26 cellular contexts compared by ENCODE assay signal in the genomic region with DNA sequence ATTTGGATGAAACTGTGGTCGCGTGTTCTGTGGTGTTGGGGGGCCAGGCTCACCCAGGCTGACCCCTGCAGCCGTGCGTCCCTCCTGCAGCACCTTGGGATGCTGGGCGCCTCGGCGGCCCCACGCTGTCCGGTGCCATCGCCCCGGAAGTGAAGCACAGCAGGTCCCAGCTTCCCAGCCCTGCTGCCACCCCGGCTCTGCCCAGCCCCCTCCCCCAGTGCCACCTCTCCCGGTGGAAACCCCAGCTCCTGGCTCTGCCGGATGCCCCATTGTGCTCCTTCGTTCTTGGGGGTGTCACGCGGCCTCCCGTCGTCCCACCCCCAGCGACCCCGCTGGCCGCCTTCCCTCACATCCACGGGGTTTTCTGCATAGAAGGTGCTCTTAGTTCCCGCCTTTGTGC. TPM values are rescaled to one million over a fixed set of nuclear protein-coding genes. Genes with fewer than 3 reads are reported as not detected.
DNase-seq lines count a peak whose midpoint lies in the region; ATAC-seq, FAIRE-seq and TF ChIP-seq lines count a peak whose summit lies in the region.
"Had no signal": no experiment of that assay in that cellular context is flagged by ENCODE, and none has a peak within 500 bp of the region (broad histone marks: within the 10 kb centered on the region; RNA-seq: fewer than 3 reads in every experiment).

No MANE protein-coding gene starts in this region.

- H3K36me3 Mint-ChIP-seq in neural crest cell (ENCODE audit: low read depth) = peaks cover 5% of the 10 kb centered on the region
- H3K36me3 Mint-ChIP-seq in CD8-positive, alpha-beta memory T cell = peaks cover 0 to 20% (median 6%) of the 10 kb centered on the region in 3 donors
- H3K36me3 Mint-ChIP-seq in activated CD4-positive, alpha-beta T cell treated with anti-CD3 and anti-CD28 coated beads, Interleukin-2, amount 10 ng/mL, durations not matched to agents 24 days and 14 days (ENCODE audit: low read depth) = peaks cover 2% of the 10 kb centered on the region

- no peak overlapping the region for H3K14ac ChIP-seq in trophoblast cell (ENCODE audit: low read length)

- WGBS in GM12878 (ENCODE audit: insufficient coverage, insufficient replicate concordance, low lambda C conversion rate, missing lambda C conversion rate) = 94% methylated on average over 24 of the region's 24 CpGs
- WGBS in trophoblast cell (ENCODE audit: extremely low coverage, insufficient coverage, insufficient read length) = no CpG with 5 or more reads among the region's 24 CpGs

- H3K4me3 ChIP-seq in H7 (ENCODE audit: insufficient read depth, low read depth, low read length) (no peak overlapping the region), GM12878 (no peak overlapping the region), trophoblast cell (ENCODE audit: low read depth, low read length) (peak overlapping the region; percentile 21), lower lobe of right lung (no peak overlapping the region)
- H3K4me3 ChIP-seq in CD8-positive, alpha-beta memory T cell (ENCODE audit: low read length) = no peak overlapping the region
- H3K4me3 ChIP-seq: BLaER1 had no signal

- H3K4me1 ChIP-seq in GM12878 (ENCODE audit: control insufficient read depth, insufficient read depth, low read length) (no peaks in the 10 kb centered on the region), trophoblast cell (ENCODE audit: control insufficient read depth in 1 of 2, insufficient read depth in 2 of 2, low read length in 2 of 2) (peaks cover 0 to 3% of the 10 kb centered on the region in 2 experiments), lower lobe of right lung (no peaks in the 10 kb centered on the region)
- H3K4me1 ChIP-seq in CD8-positive, alpha-beta memory T cell (ENCODE audit: insufficient read depth, low read length) = no peaks in the 10 kb centered on the region
- H3K4me1 ChIP-seq: BE2C, BLaER1, Caco-2 had no signal

- H2BK120ac ChIP-seq in trophoblast cell (ENCODE audit: insufficient read depth, low read length, poor library complexity) = no peak overlapping the region

- no peak overlapping the region for H2AK5ac ChIP-seq in trophoblast cell (ENCODE audit: low read length)

- H3K9me3 ChIP-seq in GM12878 (replicated peaks; ENCODE audit: control insufficient read depth, insufficient read depth, low read length) (no peaks in the 10 kb centered on the region), trophoblast cell (ENCODE audit: insufficient read depth, low read depth, low read length) (peaks cover 14% of the 10 kb centered on the region), lower lobe of right lung (no peaks in the 10 kb centered on the region)
- no peaks in the 10 kb centered on the region for H3K9me3 ChIP-seq in CD8-positive, alpha-beta memory T cell (ENCODE audit: low read length)
- H3K9me3 ChIP-seq: BE2C, BLaER1, Caco-2 had no signal

- H2BK5ac ChIP-seq in trophoblast cell (ENCODE audit: low read depth, low read length, poor library complexity) = no peak overlapping the region

- H3K36me3 ChIP-seq in H7 (replicated peaks; ENCODE audit: control insufficient read depth, insufficient read depth, low read length) (no peaks in the 10 kb centered on the region), GM12878 (ENCODE audit: control insufficient read depth in 2 of 2, insufficient read depth in 2 of 2, low read length in 1 of 2) (no peaks in the 10 kb centered on the region), trophoblast cell (ENCODE audit: control insufficient read depth in 1 of 2, insufficient read depth in 2 of 2, low read length in 2 of 2) (peaks cover 8 to 9% of the 10 kb centered on the region in 2 experiments), lower lobe of right lung (no peaks in the 10 kb centered on the region)
- H3K36me3 ChIP-seq in CD8-positive, alpha-beta memory T cell (ENCODE audit: insufficient read depth, low read length) = peaks cover 4% of the 10 kb centered on the region
- H3K36me3 ChIP-seq: BE2C had no signal

- no peak for FAIRE-seq in GM12878 (lab: Jason Lieb, UNC)
- FAIRE-seq: A204.1, D721Med, G401.6, GM12892, GM18507 had no signal

- H3K4me3 Mint-ChIP-seq in neural crest cell = peak overlapping the region; percentile 62
- no peak overlapping the region for H3K4me3 Mint-ChIP-seq in CD8-positive, alpha-beta memory T cell
- H3K4me3 Mint-ChIP-seq in activated CD4-positive, alpha-beta T cell treated with anti-CD3 and anti-CD28 coated beads, Interleukin-2, amount 10 ng/mL, durations not matched to agents 24 days and 14 days = no peak overlapping the region
- H3K4me3 Mint-ChIP-seq: CD14-positive monocyte; CD4-positive, alpha-beta memory T cell; CD4-positive, CD25-positive, alpha-beta regulatory T cell had no signal

- no peak for TF ChIP-seq EP300 in GM12878 (IDR thresholded peaks at IDR 0.05; ENCODE audit: borderline replicate concordance in 1 of 2, control insufficient read depth in 1 of 2, low read depth in 2 of 2, low read length in 2 of 2)

- H4K91ac ChIP-seq in trophoblast cell (ENCODE audit: low read depth, low read length) = no peak overlapping the region

- CTCF ChIA-PET in GM12878 (lab: Yijun Ruan, JAX) = no interaction called here
- CTCF ChIA-PET in CD8-positive, alpha-beta memory T cell (lab: Charles Lee) = no interaction called here

- H3K27me3 Mint-ChIP-seq in neural crest cell (ENCODE audit: low read depth) = peaks cover 58% of the 10 kb centered on the region
- no peaks in the 10 kb centered on the region for H3K27me3 Mint-ChIP-seq in CD8-positive, alpha-beta memory T cell
- H3K27me3 Mint-ChIP-seq in activated CD4-positive, alpha-beta T cell treated with anti-CD3 and anti-CD28 coated beads, Interleukin-2, amount 10 ng/mL, durations not matched to agents 24 days and 14 days = no peaks in the 10 kb centered on the region
- H3K27me3 Mint-ChIP-seq: CD4-positive, alpha-beta memory T cell; CD4-positive, CD25-positive, alpha-beta regulatory T cell had no signal

- in situ Hi-C loops in GM12878 (cut with MboI) = no loop called here

- intact Hi-C loops in GM12878 (cut with micrococcal nuclease; ENCODE audit: unreplicated experiment) = no loop called here
- intact Hi-C loops in activated CD4-positive, alpha-beta T cell treated with anti-CD3 and anti-CD28 coated beads, Interleukin-2, amount 10 ng/mL, durations not matched to agents 24 days and 14 days (cut with micrococcal nuclease) = no loop called here
- intact Hi-C loops in lower lobe of right lung (cut with DNase I) = no loop called here

- H3K9ac ChIP-seq in GM12878 (ENCODE audit: control insufficient read depth, insufficient read depth, low read length) (no peak overlapping the region), trophoblast cell (ENCODE audit: low read length) (no peak overlapping the region)
- H3K9ac ChIP-seq: BLaER1 had no signal

- RAD21 ChIA-PET in GM12878 (lab: Charles Lee; ENCODE audit: unreplicated experiment) = no interaction called here

- no TSS peak for BruUV-seq in GM12878 (replicated peaks; lab: Mats Ljungman, UMichigan)

- POLR2A ChIA-PET in GM12878 (lab: Charles Lee) = no interaction called here
- POLR2A ChIA-PET in CD8-positive, alpha-beta memory T cell (lab: Charles Lee) = no interaction called here

- no peak overlapping the region for H3K23ac ChIP-seq in trophoblast cell (ENCODE audit: low read length)

- no peak for TF ChIP-seq CTCF in GM12878 (IDR thresholded peaks at IDR 0.05 in 2 of 3, conservative IDR thresholded peaks at IDR 0.05 in 1 of 3; ENCODE audit: control insufficient read depth in 2 of 3, extremely low read depth in 1 of 3, insufficient read depth in 1 of 3, low read depth in 3 of 3, low read length in 3 of 3)
- no peak for TF ChIP-seq CTCF in neural crest cell (conservative IDR thresholded peaks at IDR 0.05)
- TF ChIP-seq CTCF in lower lobe of right lung (IDR thresholded peaks at IDR 0.05) = no peak

- peak; percentile 7; the same call in 1 of the 2 replicates for TF ChIP-seq POLR2A in GM12878 (IDR thresholded peaks at IDR 0.05; ENCODE audit: low read depth, low read length)

- H3K79me1 ChIP-seq in trophoblast cell (ENCODE audit: low read length) = no peaks in the 10 kb centered on the region

- no peak overlapping the region for H3K4ac ChIP-seq in trophoblast cell (ENCODE audit: low read depth, low read length)

- TF ChIP-seq RAD21 in GM12878 (IDR thresholded peaks at IDR 0.05; ENCODE audit: insufficient read depth, low read depth, low read length) = no peak

- H2BK12ac ChIP-seq in trophoblast cell (ENCODE audit: low read length) = no peak overlapping the region

- no peak overlapping the region for H4K12ac ChIP-seq in trophoblast cell (ENCODE audit: low read depth, low read length)

- H3K4me2 ChIP-seq in GM12878 (ENCODE audit: control insufficient read depth, insufficient read depth) = no peak overlapping the region
- H3K4me2 ChIP-seq in trophoblast cell (ENCODE audit: low read length) = no peak overlapping the region
- H3K4me2 ChIP-seq: BLaER1 had no signal

- H3K9me3 Mint-ChIP-seq in neural crest cell = no peaks in the 10 kb centered on the region
- no peaks in the 10 kb centered on the region for H3K9me3 Mint-ChIP-seq in CD8-positive, alpha-beta memory T cell
- no peaks in the 10 kb centered on the region for H3K9me3 Mint-ChIP-seq in activated CD4-positive, alpha-beta T cell treated with anti-CD3 and anti-CD28 coated beads, Interleukin-2, amount 10 ng/mL, durations not matched to agents 24 days and 14 days
- H3K9me3 Mint-ChIP-seq: CD4-positive, alpha-beta memory T cell had no signal

- peak; percentile 70 for DNase-seq in H7
- no peak for DNase-seq in GM12878 (ENCODE audit: low read depth, low spot score)
- no peak for DNase-seq in neural crest cell (ENCODE audit: low read depth, low spot score)
- no peak for DNase-seq in trophoblast cell
- no peak for DNase-seq in CD8-positive, alpha-beta memory T cell
- no peak for DNase-seq in activated CD4-positive, alpha-beta T cell treated with anti-CD3 and anti-CD28 coated beads, Interleukin-2, amount 10 ng/mL, durations not matched to agents 24 days and 14 days
- DNase-seq in lower lobe of right lung = no peak
- DNase-seq: 8988T; ACHN; BE2C; C1 segment of cervical spinal cord; Caco-2; Calu3; CD4-positive, alpha-beta memory T cell; CD4-positive, CD25-positive, alpha-beta regulatory T cell; DMS79 treated with DMSO at 0.1 percent for 48 hours; GF-D8 had no signal

- H3K27me3 ChIP-seq in H7 (ENCODE audit: control insufficient read depth, insufficient read depth, low read length) = peaks cover 69% of the 10 kb centered on the region
- no peaks in the 10 kb centered on the region for H3K27me3 ChIP-seq in GM12878 (replicated peaks in 1 of 2; ENCODE audit: control insufficient read depth in 2 of 2, insufficient read depth in 2 of 2, low read length in 1 of 2)
- H3K27me3 ChIP-seq in trophoblast cell (ENCODE audit: insufficient read depth, low read length) = peaks cover 33% of the 10 kb centered on the region
- H3K27me3 ChIP-seq in CD8-positive, alpha-beta memory T cell (ENCODE audit: insufficient read depth, low read length, poor library complexity, severe bottlenecking) = no peaks in the 10 kb centered on the region
- H3K27me3 ChIP-seq in lower lobe of right lung (ENCODE audit: low read depth) = no peaks in the 10 kb centered on the region
- H3K27me3 ChIP-seq: BE2C, BLaER1 had no signal

- H3K79me2 ChIP-seq in GM12878 (ENCODE audit: control insufficient read depth, insufficient read depth, low read length) (no peaks in the 10 kb centered on the region), trophoblast cell (ENCODE audit: control insufficient read depth, insufficient read depth, low read length, poor library complexity) (no peaks in the 10 kb centered on the region)

- no peak overlapping the region for H3K27ac Mint-ChIP-seq in neural crest cell (ENCODE audit: unreplicated experiment)
- no peak overlapping the region for H3K27ac Mint-ChIP-seq in CD8-positive, alpha-beta memory T cell
- no peak overlapping the region for H3K27ac Mint-ChIP-seq in activated CD4-positive, alpha-beta T cell treated with anti-CD3 and anti-CD28 coated beads, Interleukin-2, amount 10 ng/mL, durations not matched to agents 24 days and 14 days
- H3K27ac Mint-ChIP-seq: CD14-positive monocyte; CD4-positive, CD25-positive, alpha-beta regulatory T cell had no signal

- ATAC-seq in GM12878 = no peak
- ATAC-seq in lower lobe of right lung = no peak

- H2AFZ ChIP-seq in GM12878 (ENCODE audit: control insufficient read depth, low read depth, low read length) (no peak overlapping the region), trophoblast cell (ENCODE audit: insufficient read depth, low read length, poor library complexity) (no peak overlapping the region)

- H4K20me1 ChIP-seq in GM12878 (ENCODE audit: control insufficient read depth, insufficient read depth) = no peaks in the 10 kb centered on the region

- peaks cover 10% of the 10 kb centered on the region for H3K4me1 Mint-ChIP-seq in neural crest cell
- H3K4me1 Mint-ChIP-seq in CD8-positive, alpha-beta memory T cell = no peaks in the 10 kb centered on the region
- no peaks in the 10 kb centered on the region for H3K4me1 Mint-ChIP-seq in activated CD4-positive, alpha-beta T cell treated with anti-CD3 and anti-CD28 coated beads, Interleukin-2, amount 10 ng/mL, durations not matched to agents 24 days and 14 days
- H3K4me1 Mint-ChIP-seq: CD14-positive monocyte; CD4-positive, alpha-beta memory T cell; CD4-positive, CD25-positive, alpha-beta regulatory T cell had no signal

- no peak overlapping the region for H4K8ac ChIP-seq in trophoblast cell (ENCODE audit: low read depth, low read length)

- no peak overlapping the region for H3K27ac ChIP-seq in GM12878 (ENCODE audit: control insufficient read depth, insufficient read depth)
- H3K27ac ChIP-seq in trophoblast cell (ENCODE audit: low read depth, low read length) = no peak overlapping the region
- no peak overlapping the region for H3K27ac ChIP-seq in CD8-positive, alpha-beta memory T cell (ENCODE audit: low read depth, low read length)
- no peak overlapping the region for H3K27ac ChIP-seq in lower lobe of right lung
- H3K27ac ChIP-seq: BLaER1 had no signal

- SMC1A ChIA-PET in GM12878 (lab: Charles Lee; ENCODE audit: uncharacterized antibody, unreplicated experiment) = no interaction called here

- no peak overlapping the region for H3K18ac ChIP-seq in trophoblast cell (ENCODE audit: low read length)

RNA-seq across cellular contexts. Expression of a gene that starts 25.2 kb away (rescaled TPM):
- total RNA-seq in H7 (2014; rRNA removed; shearing (Covaris generic)) = not detected in 2 replicates
- total RNA-seq in GM12878 (2013; cell fraction: nucleolus; rRNA removed) = not detected in 2 replicates
- total RNA-seq in GM12878 (2014; rRNA removed) (not detected in 2 replicates), GM12878 (2014; rRNA removed; fragmentation: Illumina TruSeq; extraction: Trizol) (not detected in 2 replicates), GM12878 (2021) (not detected in 2 replicates), neural crest cell (0.93 and 1.7 TPM in 2 replicates), lower lobe of right lung (2.3 TPM)
- polyA plus RNA-seq in GM12878 (2011; ENCODE audit: low read depth) = not detected
- polyA plus RNA-seq in GM12878 (2011; rRNA removed) (not detected in 2 replicates), GM12878 (2014; fragmentation: Illumina TruSeq; extraction: Trizol) (not detected in 2 replicates), GM12878 (2014; fragmentation: Nextera tagmentation; extraction: Ambion mirVana) (not detected), GM12878 (2014; rRNA removed) (not detected in 2 replicates), GM12878 (2016; fragmentation: Nextera tagmentation; extraction: Ambion mirVana) (not detected)
- polyA plus RNA-seq in GM12878 (2011; cell fraction: cytosol; rRNA removed) = not detected in 2 replicates
- 0.27 TPM in 1 of 2 replicates, not detected in the other for polyA plus RNA-seq in GM12878 (2011; cell fraction: nucleus; rRNA removed)
- not detected in 2 replicates for polyA plus RNA-seq in GM12878 (2012)
- not detected in 2 replicates for polyA minus RNA-seq in GM12878 (2011; rRNA and poly(A)+ RNA removed)
- not detected in 2 replicates for polyA minus RNA-seq in GM12878 (2011; cell fraction: cytosol; rRNA and poly(A)+ RNA removed)
- polyA minus RNA-seq in GM12878 (2011; cell fraction: nucleus; rRNA and poly(A)+ RNA removed) = not detected in 2 replicates
- not detected in 2 replicates for polyA plus RNA-seq in trophoblast cell (2013)
- not detected for total RNA-seq in CD8-positive, alpha-beta memory T cell
- not detected for polyA plus RNA-seq in CD8-positive, alpha-beta memory T cell
- not detected in 2 replicates for total RNA-seq in activated CD4-positive, alpha-beta T cell treated with anti-CD3 and anti-CD28 coated beads, Interleukin-2, amount 10 ng/mL, durations not matched to agents 24 days and 14 days
- total RNA-seq: A673; Caco-2; Calu3; CD4-positive, alpha-beta memory T cell; CD4-positive, CD25-positive, alpha-beta regulatory T cell had no signal
- polyA plus RNA-seq: CD14-positive monocyte; CD4-positive, alpha-beta memory T cell; CD4-positive, CD25-positive, alpha-beta regulatory T cell had no signal

RNA-seq across cellular contexts. Expression of a gene that starts 33.4 kb away (rescaled TPM):
- 0.15 and 0.28 TPM in 2 replicates for total RNA-seq in H7 (2014; rRNA removed; shearing (Covaris generic))
- not detected in 2 replicates for total RNA-seq in GM12878 (2013; cell fraction: nucleolus; rRNA removed)
- total RNA-seq in GM12878 (2014; rRNA removed) (not detected in 2 replicates), GM12878 (2014; rRNA removed; fragmentation: Illumina TruSeq; extraction: Trizol) (not detected in 2 replicates), GM12878 (2021) (not detected in 2 replicates), neural crest cell (not detected in 2 replicates), lower lobe of right lung (0.56 TPM)
- polyA plus RNA-seq in GM12878 (2011; ENCODE audit: low read depth) = not detected
- polyA plus RNA-seq in GM12878 (2011; rRNA removed) (not detected in 2 replicates), GM12878 (2014; fragmentation: Illumina TruSeq; extraction: Trizol) (not detected in 2 replicates), GM12878 (2014; fragmentation: Nextera tagmentation; extraction: Ambion mirVana) (not detected), GM12878 (2014; rRNA removed) (not detected in 2 replicates), GM12878 (2016; fragmentation: Nextera tagmentation; extraction: Ambion mirVana) (not detected)
- polyA plus RNA-seq in GM12878 (2011; cell fraction: cytosol; rRNA removed) = not detected in 2 replicates
- not detected in 2 replicates for polyA plus RNA-seq in GM12878 (2011; cell fraction: nucleus; rRNA removed)
- not detected in 2 replicates for polyA plus RNA-seq in GM12878 (2012)
- not detected in 2 replicates for polyA minus RNA-seq in GM12878 (2011; rRNA and poly(A)+ RNA removed)
- polyA minus RNA-seq in GM12878 (2011; cell fraction: cytosol; rRNA and poly(A)+ RNA removed) = not detected in 2 replicates
- polyA minus RNA-seq in GM12878 (2011; cell fraction: nucleus; rRNA and poly(A)+ RNA removed) = not detected in 2 replicates
- 0.15 and 0.16 TPM in 2 replicates for polyA plus RNA-seq in trophoblast cell (2013)
- not detected for total RNA-seq in CD8-positive, alpha-beta memory T cell
- polyA plus RNA-seq in CD8-positive, alpha-beta memory T cell = not detected
- not detected in 2 replicates for total RNA-seq in activated CD4-positive, alpha-beta T cell treated with anti-CD3 and anti-CD28 coated beads, Interleukin-2, amount 10 ng/mL, durations not matched to agents 24 days and 14 days
- total RNA-seq: A673; Caco-2; Calu3; CD4-positive, alpha-beta memory T cell; CD4-positive, CD25-positive, alpha-beta regulatory T cell had no signal
- polyA plus RNA-seq: AG04450; CD14-positive monocyte; CD4-positive, alpha-beta memory T cell; CD4-positive, CD25-positive, alpha-beta regulatory T cell had no signal
